27 cellular contexts compared by ENCODE assay signal in genomic region chr11:46048198-46048597, GRCh38.
"Had no signal": no experiment of that assay in that cellular context is flagged by ENCODE, and none has a peak within 500 bp of the region (broad histone marks: within the 10 kb centered on the region; RNA-seq: fewer than 3 reads in every experiment).

No MANE protein-coding gene starts in this region.

- ATAC-seq: natural killer cell; psoas muscle; right cardiac atrium; right lobe of liver; stimulated activated memory B cell treated with anti-CD40 and anti-IgM and Interleukin-4, amounts not matched to agents 10 μg/mL and 1 μg/mL and 100 μg/mL, for 72 hours; stimulated activated naive CD8-positive, alpha-beta T cell treated with anti-CD3 and anti-CD28 coated beads, Interleukin-15, amount 100 ng/mL, for 72 hours; stimulated activated naive CD8-positive, alpha-beta T cell treated with anti-CD3 and anti-CD28 coated beads, Interleukin-15, Interleukin-2, amounts not matched to agents 100 U/mL and 50 U/mL, for 24 hours; upper lobe of right lung had no signal

- DNase-seq: natural killer cell; occipital lobe; ovary; posterior cingulate gyrus; psoas muscle; right cardiac atrium; right lobe of liver; sigmoid colon; small intestine; spleen; stimulated activated CD4-positive, alpha-beta T cell treated with anti-CD3 and anti-CD28 coated beads, Interleukin-12 subunit alpha, Interleukin-12 subunit beta, amount 100 ng/mL, for 4 hours; stimulated activated CD4-positive, alpha-beta T cell treated with anti-CD3 and anti-CD28 coated beads, Interleukin-1b, Interleukin-23, amount 100 ng/mL, for 48 hours; stimulated activated CD4-positive, alpha-beta T cell treated with anti-CD3 and anti-CD28 coated beads, Interleukin-4, amount 100 ng/mL, for 1 hour; stimulated activated CD4-positive, alpha-beta T cell treated with anti-CD3 and anti-CD28 coated beads, Interleukin-4, amount 100 ng/mL, for 4 hours; stimulated activated CD8-positive, alpha-beta memory T cell treated with anti-CD3 and anti-CD28 coated beads, Interleukin-4, amount 100 ng/mL, for 48 hours; stimulated activated naive CD4-positive, alpha-beta T cell; stimulated activated naive CD8-positive, alpha-beta T cell treated with anti-CD3 and anti-CD28 coated beads, Interleukin-15, amount 100 ng/mL, for 72 hours; stimulated activated naive CD8-positive, alpha-beta T cell treated with anti-CD3 and anti-CD28 coated beads, Interleukin-15, Interleukin-2, amounts not matched to agents 100 U/mL and 50 U/mL, for 24 hours; substantia nigra; testis; tibial artery; transverse colon; upper lobe of right lung; uterus had no signal

- H3K9me3 ChIP-seq: ovary, psoas muscle, right lobe of liver, sigmoid colon, suprapubic skin, testis, tibial artery, transverse colon, upper lobe of right lung, uterus had no signal

- H3K27ac ChIP-seq: ovary, psoas muscle, right lobe of liver, spleen, suprapubic skin, testis, tibial artery, transverse colon, upper lobe of right lung, uterus had no signal

- H3K4me3 ChIP-seq: neural progenitor cell, ovary, psoas muscle, right lobe of liver, sigmoid colon, spleen, suprapubic skin, testis, tibial artery, transverse colon, upper lobe of right lung, uterus had no signal

- FAIRE-seq: small intestine had no signal

- H3K36me3 ChIP-seq: neural progenitor cell, ovary, right lobe of liver, sigmoid colon, suprapubic skin, upper lobe of right lung, uterus had no signal

- H3K4me1 ChIP-seq: right lobe of liver, uterus had no signal

- H3K27me3 ChIP-seq: neural progenitor cell, ovary, right lobe of liver, sigmoid colon, spleen, suprapubic skin, testis, tibial artery, transverse colon, upper lobe of right lung, uterus had no signal
